Comparison of ENCODE assay signal across 11 cellular contexts in the genomic region with DNA sequence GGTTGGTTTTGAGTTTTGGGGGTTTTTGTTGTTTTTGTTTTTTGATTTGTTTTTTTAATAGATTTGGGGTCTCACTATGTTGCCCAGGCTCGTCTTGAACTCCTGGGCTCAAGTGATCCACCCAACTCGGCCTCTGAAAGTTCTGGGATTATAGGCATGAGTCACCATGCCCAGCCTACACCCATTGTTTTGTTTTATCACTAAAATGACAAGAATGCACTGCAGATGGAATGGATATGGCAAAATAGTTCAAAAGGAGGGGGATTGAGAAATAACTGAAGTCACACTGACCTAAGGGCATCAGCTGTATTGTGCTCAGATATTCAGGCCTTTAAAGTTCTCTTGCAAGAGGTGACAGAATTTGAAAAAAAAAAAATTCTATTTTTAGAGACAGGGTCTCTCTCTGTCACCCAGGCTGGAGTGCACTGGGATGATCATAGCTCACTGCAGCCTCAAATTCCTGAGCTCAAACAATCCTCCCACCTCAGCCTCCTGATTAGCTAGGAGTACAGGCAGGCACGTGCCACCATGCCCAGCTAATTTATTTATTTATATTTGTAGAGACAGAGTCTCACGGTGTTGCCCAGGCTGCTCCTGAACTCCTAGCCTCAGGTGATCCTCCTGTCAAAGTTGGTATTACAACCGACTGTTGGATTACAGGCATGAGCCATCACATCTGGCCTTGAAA. TPM values are rescaled to one million over a fixed set of nuclear protein-coding genes. Genes with fewer than 3 reads are reported as not detected.
A peak's percentile ranks its signal among the peaks of the same experiment; 100 is the strongest.
DNase-seq lines count a peak whose midpoint lies in the region; ATAC-seq and TF ChIP-seq lines count a peak whose summit lies in the region.
"Had no signal": no experiment of that assay in that cellular context is flagged by ENCODE, and none has a peak within 500 bp of the region (broad histone marks: within the 10 kb centered on the region; RNA-seq: fewer than 3 reads in every experiment).

No MANE protein-coding gene starts in this region.

- in situ Hi-C loops in HAP-1 (cut with MboI; ENCODE audit: low sequenced_read_pairs) = no loop called here

- no peaks in the 10 kb centered on the region for H3K36me3 Mint-ChIP-seq in chondrocyte (ENCODE audit: low read depth)

- no peak overlapping the region for H3K4me3 Mint-ChIP-seq in chondrocyte (ENCODE audit: unreplicated experiment)
- H3K4me3 Mint-ChIP-seq: stimulated activated effector memory CD8-positive, alpha-beta T cell treated with anti-CD3 and anti-CD28 coated beads, Interleukin-12 subunit alpha, Interleukin-12 subunit beta, amount 100 ng/mL, for 72 hours had no signal

- H3K9me3 Mint-ChIP-seq in chondrocyte (ENCODE audit: low read depth) = no peaks in the 10 kb centered on the region
- H3K9me3 Mint-ChIP-seq: stimulated activated effector memory CD8-positive, alpha-beta T cell treated with anti-CD3 and anti-CD28 coated beads, Interleukin-12 subunit alpha, Interleukin-12 subunit beta, amount 100 ng/mL, for 72 hours had no signal

- peaks cover 7% of the 10 kb centered on the region for H3K4me1 ChIP-seq in HAP-1

- peaks cover 13% of the 10 kb centered on the region for H3K4me1 Mint-ChIP-seq in chondrocyte (ENCODE audit: low read depth)

- no peaks in the 10 kb centered on the region for H3K9me3 ChIP-seq in HAP-1

- H3K27me3 ChIP-seq in HAP-1 (ENCODE audit: low read depth) = no peaks in the 10 kb centered on the region

- no peak for ATAC-seq in HG03139 (IDR thresholded peaks at IDR 0.05; ENCODE audit: unreplicated experiment)
- ATAC-seq: stimulated activated effector memory CD8-positive, alpha-beta T cell treated with anti-CD3 and anti-CD28 coated beads, Interleukin-12 subunit alpha, Interleukin-12 subunit beta, amount 100 ng/mL, for 72 hours had no signal

- no peaks in the 10 kb centered on the region for H3K36me3 ChIP-seq in HAP-1 (replicated peaks)

- H3K4me3 ChIP-seq in HAP-1 = no peak overlapping the region

- no peak for TF ChIP-seq CTCF in chondrocyte (IDR thresholded peaks at IDR 0.05)

- no peaks in the 10 kb centered on the region for H3K27me3 Mint-ChIP-seq in chondrocyte (ENCODE audit: low read depth)

- H3K27ac Mint-ChIP-seq in chondrocyte (ENCODE audit: unreplicated experiment) = no peak overlapping the region
- H3K27ac Mint-ChIP-seq: stimulated activated effector memory CD8-positive, alpha-beta T cell treated with anti-CD3 and anti-CD28 coated beads, Interleukin-12 subunit alpha, Interleukin-12 subunit beta, amount 100 ng/mL, for 72 hours had no signal

- DNase-seq in 8988T (peak; percentile 40), HAP-1 (ENCODE audit: low spot score in 2 of 2) (peak; percentile 18 to 22), RPMI7951 (ENCODE audit: low read depth) (peak; percentile 94), fibroblast of gingiva (ENCODE audit: low read depth) (peak; percentile 90), medulla oblongata (ENCODE audit: extremely low spot score) (no peak), chondrocyte (ENCODE audit: low spot score) (no peak), COR-L47 (lab: John Stamatoyannopoulos, UW) (no peak)
- DNase-seq: central memory CD4-positive, alpha-beta T cell; NCI-H510A treated with DMSO at 0.1 percent for 48 hours had no signal

RNA-seq across cellular contexts. Expression of gene RASA2, which starts 4.4 kb away (rescaled TPM):
- 14.5 and 16.1 TPM in 2 replicates for total RNA-seq in RPMI7951 (2014; rRNA removed; shearing (Covaris generic))
- 8.5 to 9.2 TPM (median 9.2 TPM) in 3 replicates for total RNA-seq in chondrocyte

Comparison
In these comparisons a context has a peak if more than half of its experiments do, and no peak if none do; other contexts are left out.
1. DNase-seq: peak in 8988T (single experiment), HAP-1 (2 of 2), RPMI7951 (single experiment) and fibroblast of gingiva (single experiment); none in medulla oblongata (single experiment), chondrocyte (single experiment) and COR-L47 (single experiment).